ENCODE assay signal across 9 cellular contexts in genomic region chr2:170530284-170530745, GRCh38.
DNase-seq lines count a peak whose midpoint lies in the region; ATAC-seq and TF ChIP-seq lines count a peak whose summit lies in the region.
"Had no signal": no experiment of that assay in that cellular context is flagged by ENCODE, and none has a peak within 500 bp of the region (broad histone marks: within the 10 kb centered on the region; RNA-seq: fewer than 3 reads in every experiment).

No MANE protein-coding gene starts in this region.

- H3K36me3 Mint-ChIP-seq in activated CD4-positive, alpha-beta T cell treated with anti-CD3 and anti-CD28 coated beads for 36 hours (ENCODE audit: low read depth), result no peaks in the 10 kb centered on the region
- H3K36me3 Mint-ChIP-seq: activated naive CD8-positive, alpha-beta T cell treated with anti-CD3 and anti-CD28 coated beads, Interleukin-2, amount 10 ng/mL, durations not matched to agents 7 days and 5 days had no signal

- CTCF ChIA-PET in activated CD4-positive, alpha-beta T cell treated with anti-CD3 and anti-CD28 coated beads for 36 hours (lab: Charles Lee), result interaction anchor here (1.3 kb wide), 1 partner anchor 9 kb away, joined by 3 read pairs; no protein-coding TSS in a partner anchor

- no peak overlapping the region for H3K4me3 ChIP-seq in epithelial cell of esophagus (ENCODE audit: low read length)

- peak; percentile 54 for DNase-seq in G401 (ENCODE audit: low spot score)
- peak; percentile 94 for DNase-seq in NCI-H446 treated with DMSO at 0.1 percent for 48 hours (lab: John Stamatoyannopoulos, UW)
- DNase-seq in epithelial cell of esophagus (ENCODE audit: low read depth), result peak; percentile 12
- peak; percentile 19 for DNase-seq in non-pigmented ciliary epithelial cell (ENCODE audit: low read depth)
- no peak for DNase-seq in middle frontal gyrus (ENCODE audit: extremely low spot score, low spot score)
- no peak for DNase-seq in UCSD-AML1 (lab: John Stamatoyannopoulos, UW; ENCODE audit: unreplicated experiment)
- DNase-seq in activated CD4-positive, alpha-beta T cell treated with anti-CD3 and anti-CD28 coated beads for 36 hours, result no peak
- DNase-seq: activated naive CD8-positive, alpha-beta T cell treated with anti-CD3 and anti-CD28 coated beads, Interleukin-2, amount 10 ng/mL, durations not matched to agents 7 days and 5 days had no signal

- H3K4me1 Mint-ChIP-seq in activated CD4-positive, alpha-beta T cell treated with anti-CD3 and anti-CD28 coated beads for 36 hours, result no peaks in the 10 kb centered on the region

- in situ Hi-C loops in G401 (cut with HindIII; ENCODE audit: low sequenced_read_pairs), result no loop called here

- no peak for TF ChIP-seq CTCF in epithelial cell of esophagus (IDR thresholded peaks at IDR 0.05; ENCODE audit: insufficient read depth, low read depth, low read length, missing control alignments)

- no peak overlapping the region for H3K27ac Mint-ChIP-seq in activated CD4-positive, alpha-beta T cell treated with anti-CD3 and anti-CD28 coated beads for 36 hours
- H3K27ac Mint-ChIP-seq: activated naive CD8-positive, alpha-beta T cell treated with anti-CD3 and anti-CD28 coated beads, Interleukin-2, amount 10 ng/mL, durations not matched to agents 7 days and 5 days had no signal

- ATAC-seq in activated CD4-positive, alpha-beta T cell treated with anti-CD3 and anti-CD28 coated beads for 36 hours, result no peak
- no peak for ATAC-seq in HG03095 (IDR thresholded peaks at IDR 0.05; ENCODE audit: unreplicated experiment)

- no peaks in the 10 kb centered on the region for H3K9me3 Mint-ChIP-seq in activated CD4-positive, alpha-beta T cell treated with anti-CD3 and anti-CD28 coated beads for 36 hours (ENCODE audit: low read depth)

- no peak overlapping the region for H3K4me3 Mint-ChIP-seq in activated CD4-positive, alpha-beta T cell treated with anti-CD3 and anti-CD28 coated beads for 36 hours
- H3K4me3 Mint-ChIP-seq: activated naive CD8-positive, alpha-beta T cell treated with anti-CD3 and anti-CD28 coated beads, Interleukin-2, amount 10 ng/mL, durations not matched to agents 7 days and 5 days had no signal

- peaks cover 13% of the 10 kb centered on the region for H3K27me3 Mint-ChIP-seq in activated CD4-positive, alpha-beta T cell treated with anti-CD3 and anti-CD28 coated beads for 36 hours

- intact Hi-C loops in activated CD4-positive, alpha-beta T cell treated with anti-CD3 and anti-CD28 coated beads for 36 hours (cut with DNase I, micrococcal nuclease), result no loop called here

- POLR2A ChIA-PET in activated CD4-positive, alpha-beta T cell treated with anti-CD3 and anti-CD28 coated beads for 36 hours (lab: Charles Lee), result no interaction called here

Comparison
In these comparisons a context has a peak if more than half of its experiments do, and no peak if none do; other contexts are left out.
1. DNase-seq: peak in G401 (single experiment), NCI-H446 treated with DMSO at 0.1 percent for 48 hours (single experiment), epithelial cell of esophagus (single experiment) and non-pigmented ciliary epithelial cell (single experiment); none in middle frontal gyrus (single experiment), UCSD-AML1 (single experiment) and activated CD4-positive, alpha-beta T cell treated with anti-CD3 and anti-CD28 coated beads for 36 hours (single experiment).